14 cellular contexts compared by ENCODE assay signal in genomic region chr22:41009222-41009948, GRCh38. TPM values are rescaled to one million over a fixed set of nuclear protein-coding genes. Genes with fewer than 3 reads are reported as not detected.
DNase-seq lines count a peak whose midpoint lies in the region; ATAC-seq and TF ChIP-seq lines count a peak whose summit lies in the region.
"Had no signal": no experiment of that assay in that cellular context is flagged by ENCODE, and none has a peak within 500 bp of the region (broad histone marks: within the 10 kb centered on the region; RNA-seq: fewer than 3 reads in every experiment).

No MANE protein-coding gene starts in this region.

- H3K9me3 ChIP-seq in suprapubic skin = no peaks in the 10 kb centered on the region

- TF ChIP-seq EP300 in suprapubic skin (IDR thresholded peaks at IDR 0.05) = no peak

- no peak for ATAC-seq in GM18519 (IDR thresholded peaks at IDR 0.05; ENCODE audit: low FRiP score, unreplicated experiment)
- no peak for ATAC-seq in GM19463 (IDR thresholded peaks at IDR 0.05; ENCODE audit: unreplicated experiment)
- ATAC-seq: activated CD8-positive, alpha-beta memory T cell treated with anti-CD3 and anti-CD28 coated beads, Interleukin-2, amount 10 ng/mL, durations not matched to agents 7 days and 5 days had no signal

- H3K4me3 ChIP-seq in AG10803 (ENCODE audit: low read length) (no peak overlapping the region), HFF-Myc (replicated peaks; ENCODE audit: low read depth, low read length) (no peak overlapping the region), suprapubic skin (no peak overlapping the region)

- H3K36me3 ChIP-seq in suprapubic skin = no peaks in the 10 kb centered on the region

- WGBS in suprapubic skin = 49% methylated on average over 5 of the region's 5 CpGs

- TF ChIP-seq CTCF in AG10803 (conservative IDR thresholded peaks at IDR 0.05; ENCODE audit: low read length) = no peak
- no peak for TF ChIP-seq CTCF in HFF-Myc (IDR thresholded peaks at IDR 0.05; ENCODE audit: low read depth, low read length, missing control alignments)
- no peak for TF ChIP-seq CTCF in suprapubic skin (IDR thresholded peaks at IDR 0.05)

- no peaks in the 10 kb centered on the region for H3K27me3 ChIP-seq in suprapubic skin

- no peak overlapping the region for H3K27ac ChIP-seq in suprapubic skin

- no peak for TF ChIP-seq POLR2A in suprapubic skin (IDR thresholded peaks at IDR 0.05)

- peak; percentile 73 for DNase-seq in AG10803 (ENCODE audit: low read depth)
- peak; percentile 79 for DNase-seq in HFF-Myc (ENCODE audit: extremely low read depth, low read depth)
- peak; percentile 88 for DNase-seq in SKM-1 treated with dmso at 0.1 percent for 144 hours (lab: John Stamatoyannopoulos, UW; ENCODE audit: unreplicated experiment)
- DNase-seq in glomerular visceral epithelial cell (ENCODE audit: extremely low spot score) = peak; percentile 31
- DNase-seq in germinal center (ENCODE audit: low spot score) = no peak
- DNase-seq in suprapubic skin (ENCODE audit: low spot score in 2 of 2) = no peak
- DNase-seq: activated CD8-positive, alpha-beta memory T cell treated with anti-CD3 and anti-CD28 coated beads, Interleukin-2, amount 10 ng/mL, durations not matched to agents 7 days and 5 days; amniotic stem cell; CD4-positive, CD25-positive, alpha-beta regulatory T cell; islet precursor cell; NCI-H774; nephron progenitor cell had no signal

- no peaks in the 10 kb centered on the region for H3K4me1 ChIP-seq in suprapubic skin

RNA-seq across cellular contexts. Expression of gene RBX1, which starts 58.2 kb away (rescaled TPM):
- 10 to 100 TPM; 30.2 to 42.4 (median 39.2) TPM for total RNA-seq in suprapubic skin

Comparison
In these comparisons a context has a peak if more than half of its experiments do, and no peak if none do; other contexts are left out.
1. DNase-seq: peak in AG10803 (single experiment), HFF-Myc (single experiment), SKM-1 treated with dmso at 0.1 percent for 144 hours (single experiment) and glomerular visceral epithelial cell (single experiment); none in germinal center (single experiment) and suprapubic skin (0 of 2).